In genomic region chr17:35243459-35244204, GRCh38 we compare ENCODE assay signal across 1 cellular context.
TF ChIP-seq lines count a peak whose summit lies in the region.

No MANE protein-coding gene starts in this region.

TF ChIP-seq in HEK293, 187 proteins besides CTCF, POLR2A, EP300 and RAD21 (continued from another document):
- TF ChIP-seq, protein P1, sequence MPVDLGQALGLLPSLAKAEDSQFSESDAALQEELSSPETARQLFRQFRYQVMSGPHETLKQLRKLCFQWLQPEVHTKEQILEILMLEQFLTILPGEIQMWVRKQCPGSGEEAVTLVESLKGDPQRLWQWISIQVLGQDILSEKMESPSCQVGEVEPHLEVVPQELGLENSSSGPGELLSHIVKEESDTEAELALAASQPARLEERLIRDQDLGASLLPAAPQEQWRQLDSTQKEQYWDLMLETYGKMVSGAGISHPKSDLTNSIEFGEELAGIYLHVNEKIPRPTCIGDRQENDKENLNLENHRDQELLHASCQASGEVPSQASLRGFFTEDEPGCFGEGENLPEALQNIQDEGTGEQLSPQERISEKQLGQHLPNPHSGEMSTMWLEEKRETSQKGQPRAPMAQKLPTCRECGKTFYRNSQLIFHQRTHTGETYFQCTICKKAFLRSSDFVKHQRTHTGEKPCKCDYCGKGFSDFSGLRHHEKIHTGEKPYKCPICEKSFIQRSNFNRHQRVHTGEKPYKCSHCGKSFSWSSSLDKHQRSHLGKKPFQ (tag by site-specific recombination; IDR thresholded peaks at IDR 0.05) = peak; percentile 57; the same call in 1 of the 2 replicates
- TF ChIP-seq ZNF664 (tag by site-specific recombination; IDR thresholded peaks at IDR 0.05) = peak; percentile 87
- no peak for TF ChIP-seq ZNF639 (tag by site-specific recombination; IDR thresholded peaks at IDR 0.05)
- peak; percentile 64; the same call in 1 of the 2 replicates for TF ChIP-seq MZF1 (tag by site-specific recombination; IDR thresholded peaks at IDR 0.05; ENCODE audit: borderline replicate concordance)
- peak; percentile 47; the same call in 1 of the 2 replicates for TF ChIP-seq PRDM6 (tag by site-specific recombination; IDR thresholded peaks at IDR 0.05)
- TF ChIP-seq ZNF596 (tag by site-specific recombination; IDR thresholded peaks at IDR 0.05) = no peak
- peak; percentile 71; the same call in 1 of the 2 replicates for TF ChIP-seq IKZF3 (tag by site-specific recombination; IDR thresholded peaks at IDR 0.05)
- peak; percentile 6; the same call in 1 of the 2 replicates for TF ChIP-seq SP7 (tag by site-specific recombination; IDR thresholded peaks at IDR 0.05)
